26 cellular contexts compared by ENCODE assay signal in genomic region chrX:41828821-41829220, GRCh38.
"Had no signal": no experiment of that assay in that cellular context is flagged by ENCODE, and none has a peak within 500 bp of the region (broad histone marks: within the 10 kb centered on the region; RNA-seq: fewer than 3 reads in every experiment).

No MANE protein-coding gene starts in this region.

- ATAC-seq: activated CD4-positive, CD25-positive, alpha-beta regulatory T cell treated with anti-CD3 and anti-CD28 coated beads, Interleukin-2, amount 50 U/mL, for 24 hours; activated naive CD4-positive, alpha-beta T cell treated with anti-CD3 and anti-CD28 coated beads, Interleukin-2, amount 50 U/mL, for 72 hours; activated T-helper 17 cell treated with anti-CD3 and anti-CD28 coated beads, Interleukin-2, amount 50 U/mL, for 72 hours; natural killer cell; right cardiac atrium; upper lobe of right lung had no signal

- H3K4me1 Mint-ChIP-seq: mesothelial cell of epicardium had no signal

- FAIRE-seq: bronchial epithelial cell had no signal

- H3K27me3 Mint-ChIP-seq: activated CD4-positive, alpha-beta T cell treated with anti-CD3 and anti-CD28 coated beads, Interleukin-2, amount 10 ng/mL, durations not matched to agents 24 days and 14 days; activated T-helper 17 cell treated with anti-CD3 and anti-CD28 coated beads, Interleukin-2, amount 50 U/mL, for 72 hours; stimulated activated naive CD8-positive, alpha-beta T cell treated with anti-CD3 and anti-CD28 coated beads, Interleukin-15, Interleukin-2, amounts not matched to agents 100 ng/mL and 50 ng/mL, for 24 hours had no signal

- H3K36me3 ChIP-seq: esophagus squamous epithelium, left ventricle myocardium inferior, thyroid gland, upper lobe of right lung had no signal

- H3K27ac Mint-ChIP-seq: activated CD4-positive, alpha-beta T cell treated with anti-CD3 and anti-CD28 coated beads, Interleukin-2, amount 10 ng/mL, durations not matched to agents 24 days and 14 days; activated naive CD4-positive, alpha-beta T cell treated with anti-CD3 and anti-CD28 coated beads, Interleukin-2, amount 50 U/mL, for 72 hours; endodermal cell; immature natural killer cell; mesothelial cell of epicardium; natural killer cell; stimulated activated naive CD8-positive, alpha-beta T cell treated with anti-CD3 and anti-CD28 coated beads, Interleukin-15, Interleukin-2, amounts not matched to agents 100 ng/mL and 50 ng/mL, for 24 hours had no signal

- H3K27ac ChIP-seq: esophagus squamous epithelium, hepatocyte, left ventricle myocardium inferior, thyroid gland, upper lobe of right lung had no signal

- H3K4me2 ChIP-seq: hepatocyte had no signal

- DNase-seq: activated CD4-positive, alpha-beta T cell treated with anti-CD3 and anti-CD28 coated beads, Interleukin-2, amount 10 ng/mL, durations not matched to agents 24 days and 14 days; activated T-cell treated with anti-CD3 and anti-CD28 coated beads, Interleukin-2, amount 50 U/mL, for 1 hour; amniotic stem cell; cortex of kidney; endodermal cell; esophagus squamous epithelium; foreskin melanocyte; glutamatergic neuron; immature natural killer cell; kidney glomerular epithelial cell; left ventricle myocardium inferior; natural killer cell; right cardiac atrium; stimulated activated CD4-positive, alpha-beta T cell treated with anti-CD3 and anti-CD28 coated beads, Interleukin-12 subunit alpha, Interleukin-12 subunit beta, amount 100 ng/mL, for 4 hours; stimulated activated CD4-positive, alpha-beta T cell treated with anti-CD3 and anti-CD28 coated beads, Interleukin-4, amount 100 ng/mL, for 4 hours; substantia nigra; SW 1271; thyroid gland; upper lobe of right lung had no signal

- H3K4me3 Mint-ChIP-seq: activated CD4-positive, alpha-beta T cell treated with anti-CD3 and anti-CD28 coated beads, Interleukin-2, amount 10 ng/mL, durations not matched to agents 24 days and 14 days; activated T-helper 17 cell treated with anti-CD3 and anti-CD28 coated beads, Interleukin-2, amount 50 U/mL, for 72 hours; endodermal cell; immature natural killer cell; mesothelial cell of epicardium; natural killer cell; stimulated activated naive CD8-positive, alpha-beta T cell treated with anti-CD3 and anti-CD28 coated beads, Interleukin-15, Interleukin-2, amounts not matched to agents 100 ng/mL and 50 ng/mL, for 24 hours had no signal

- H2AFZ ChIP-seq: hepatocyte had no signal

- H3K27me3 ChIP-seq: esophagus squamous epithelium, hepatocyte, thyroid gland, upper lobe of right lung had no signal

- H3K36me3 Mint-ChIP-seq: immature natural killer cell, natural killer cell had no signal

- H3K4me1 ChIP-seq: esophagus squamous epithelium, left ventricle myocardium inferior, thyroid gland, upper lobe of right lung had no signal

- H3K4me3 ChIP-seq: esophagus squamous epithelium, hepatocyte, left ventricle myocardium inferior, thyroid gland, upper lobe of right lung had no signal

- H3K9me3 ChIP-seq: esophagus squamous epithelium, left ventricle myocardium inferior, thyroid gland, upper lobe of right lung had no signal

- H3K9me3 Mint-ChIP-seq: activated CD4-positive, alpha-beta T cell treated with anti-CD3 and anti-CD28 coated beads, Interleukin-2, amount 10 ng/mL, durations not matched to agents 24 days and 14 days; activated T-helper 17 cell treated with anti-CD3 and anti-CD28 coated beads, Interleukin-2, amount 50 U/mL, for 72 hours; immature natural killer cell; natural killer cell; stimulated activated naive CD8-positive, alpha-beta T cell treated with anti-CD3 and anti-CD28 coated beads, Interleukin-15, Interleukin-2, amounts not matched to agents 100 ng/mL and 50 ng/mL, for 24 hours had no signal
